In genomic region chr2:208245746-208246145, GRCh38 we compare ENCODE assay signal across 1 cellular context.
A peak's percentile ranks its signal among the peaks of the same experiment; 100 is the strongest.
TF ChIP-seq lines count a peak whose summit lies in the region.

No MANE protein-coding gene starts in this region.

TF ChIP-seq in IMR-90, 13 proteins besides CTCF, POLR2A, EP300 and RAD21:
- TF ChIP-seq RCOR1 (IDR thresholded peaks at IDR 0.05; ENCODE audit: insufficient replicate concordance, low read length) (no peak), MAFK (IDR thresholded peaks at IDR 0.05; ENCODE audit: low read depth, low read length) (peak; percentile 32; the same call in 1 of the 2 replicates), CHD1 (IDR thresholded peaks at IDR 0.05; ENCODE audit: low read depth, low read length) (no peak)
